In genomic region chr5:119750887-119751733, GRCh38 we compare ENCODE assay signal across 33 cellular contexts.
"Had no signal": no experiment of that assay in that cellular context is flagged by ENCODE, and none has a peak within 500 bp of the region (broad histone marks: within the 10 kb centered on the region; RNA-seq: fewer than 3 reads in every experiment).

No MANE protein-coding gene starts in this region.

- H3K27me3 Mint-ChIP-seq: activated CD4-positive, alpha-beta T cell treated with anti-CD3 and anti-CD28 coated beads, Interleukin-2, amount 10 ng/mL, durations not matched to agents 24 days and 14 days; activated naive CD4-positive, alpha-beta T cell treated with anti-CD3 and anti-CD28 coated beads, Interleukin-2, amount 10 ng/mL, durations not matched to agents 7 days and 5 days; activated naive CD8-positive, alpha-beta T cell treated with anti-CD3 and anti-CD28 coated beads, Interleukin-2, amount 10 ng/mL, durations not matched to agents 7 days and 5 days; dendritic cell treated with granulocyte-macrophage colony-stimulating factor and Interleukin-4, amounts not matched to agents 40 ng/mL and 50 ng/mL, for 4 days had no signal

- H3K4me3 Mint-ChIP-seq: activated CD4-positive, alpha-beta memory T cell treated with anti-CD3 and anti-CD28 coated beads for 36 hours; activated CD4-positive, alpha-beta T cell treated with anti-CD3 and anti-CD28 coated beads, Interleukin-2, amount 10 ng/mL, durations not matched to agents 24 days and 14 days; activated naive CD4-positive, alpha-beta T cell treated with anti-CD3 and anti-CD28 coated beads, Interleukin-2, amount 10 ng/mL, durations not matched to agents 7 days and 5 days; activated naive CD8-positive, alpha-beta T cell treated with anti-CD3 and anti-CD28 coated beads, Interleukin-2, amount 10 ng/mL, durations not matched to agents 7 days and 5 days; activated T-helper 1 cell treated with anti-CD3 and anti-CD28 coated beads, Interleukin-12 subunit alpha, Interleukin-12 subunit beta, Interleukin-2, Interleukin-4 antibody, amounts not matched to agents 30 ng/mL and 10 ng/mL and 1 ng/mL, durations not matched to agents 14 hours and 24 hours and 36 hours; brain; dendritic cell treated with granulocyte-macrophage colony-stimulating factor and Interleukin-4, amounts not matched to agents 40 ng/mL and 50 ng/mL, for 4 days; endodermal cell; natural killer cell; neural progenitor cell; stimulated activated naive B cell treated with anti-CD40 and anti-IgM and Interleukin-4, amounts not matched to agents 10 μg/mL and 1 μg/mL and 100 μg/mL, for 72 hours had no signal

- ATAC-seq: activated CD4-positive, CD25-positive, alpha-beta regulatory T cell treated with anti-CD3 and anti-CD28 coated beads, Interleukin-2, amount 50 U/mL, for 24 hours; gastrocnemius medialis; natural killer cell; psoas muscle; stimulated activated naive B cell treated with anti-CD40 and anti-IgM and Interleukin-4, amounts not matched to agents 10 μg/mL and 1 μg/mL and 100 μg/mL, for 72 hours had no signal

- DNase-seq: activated CD4-positive, alpha-beta memory T cell treated with anti-CD3 and anti-CD28 coated beads for 36 hours; activated CD4-positive, alpha-beta T cell treated with anti-CD3 and anti-CD28 coated beads, Interleukin-2, amount 10 ng/mL, durations not matched to agents 24 days and 14 days; activated CD8-positive, alpha-beta memory T cell treated with anti-CD3 and anti-CD28 coated beads, Interleukin-2, amount 50 U/mL, for 4 hours; activated gamma-delta T cell; activated naive CD4-positive, alpha-beta T cell treated with anti-CD3 and anti-CD28 coated beads, Interleukin-2, amount 10 ng/mL, durations not matched to agents 7 days and 5 days; activated naive CD8-positive, alpha-beta T cell treated with anti-CD3 and anti-CD28 coated beads, Interleukin-2, amount 10 ng/mL, durations not matched to agents 7 days and 5 days; activated T-cell treated with anti-CD3 and anti-CD28 coated beads, Interleukin-2, amount 50 U/mL, for 1 hour; central memory CD4-positive, alpha-beta T cell; endodermal cell; gastrocnemius medialis; glutamatergic neuron; left ventricle myocardium inferior; mesendoderm; natural killer cell; occipital lobe; psoas muscle; stimulated activated CD4-positive, alpha-beta T cell treated with anti-CD3 and anti-CD28 coated beads, Interleukin-1b, Interleukin-23, amount 100 ng/mL, for 48 hours; stimulated activated naive B cell treated with anti-CD40 and anti-IgM and Interleukin-4, amounts not matched to agents 10 μg/mL and 1 μg/mL and 100 μg/mL, for 72 hours; stomach; thyroid gland; WERI-Rb-1 had no signal

- H3K4me3 ChIP-seq: ascending aorta, gastrocnemius medialis, left ventricle myocardium inferior, lung, neural progenitor cell, psoas muscle, smooth muscle cell, stomach, thyroid gland, upper lobe of left lung, vagina had no signal

- H3K27ac Mint-ChIP-seq: activated CD4-positive, alpha-beta memory T cell treated with anti-CD3 and anti-CD28 coated beads for 36 hours; activated CD4-positive, alpha-beta T cell treated with anti-CD3 and anti-CD28 coated beads, Interleukin-2, amount 10 ng/mL, durations not matched to agents 24 days and 14 days; activated naive CD4-positive, alpha-beta T cell treated with anti-CD3 and anti-CD28 coated beads, Interleukin-2, amount 10 ng/mL, durations not matched to agents 7 days and 5 days; activated naive CD8-positive, alpha-beta T cell treated with anti-CD3 and anti-CD28 coated beads, Interleukin-2, amount 10 ng/mL, durations not matched to agents 7 days and 5 days; activated T-helper 1 cell treated with anti-CD3 and anti-CD28 coated beads, Interleukin-12 subunit alpha, Interleukin-12 subunit beta, Interleukin-2, Interleukin-4 antibody, amounts not matched to agents 30 ng/mL and 10 ng/mL and 1 ng/mL, durations not matched to agents 14 hours and 24 hours and 36 hours; brain; dendritic cell treated with granulocyte-macrophage colony-stimulating factor and Interleukin-4, amounts not matched to agents 40 ng/mL and 50 ng/mL, for 4 days; endodermal cell; natural killer cell; neural progenitor cell; stimulated activated naive B cell treated with anti-CD40 and anti-IgM and Interleukin-4, amounts not matched to agents 10 μg/mL and 1 μg/mL and 100 μg/mL, for 72 hours had no signal

- H3K9me3 Mint-ChIP-seq: activated CD4-positive, alpha-beta memory T cell treated with anti-CD3 and anti-CD28 coated beads for 36 hours; activated CD4-positive, alpha-beta T cell treated with anti-CD3 and anti-CD28 coated beads, Interleukin-2, amount 10 ng/mL, durations not matched to agents 24 days and 14 days; activated naive CD4-positive, alpha-beta T cell treated with anti-CD3 and anti-CD28 coated beads, Interleukin-2, amount 10 ng/mL, durations not matched to agents 7 days and 5 days; activated naive CD8-positive, alpha-beta T cell treated with anti-CD3 and anti-CD28 coated beads, Interleukin-2, amount 10 ng/mL, durations not matched to agents 7 days and 5 days; activated T-helper 1 cell treated with anti-CD3 and anti-CD28 coated beads, Interleukin-12 subunit alpha, Interleukin-12 subunit beta, Interleukin-2, Interleukin-4 antibody, amounts not matched to agents 30 ng/mL and 10 ng/mL and 1 ng/mL, durations not matched to agents 14 hours and 24 hours and 36 hours; stimulated activated naive B cell treated with anti-CD40 and anti-IgM and Interleukin-4, amounts not matched to agents 10 μg/mL and 1 μg/mL and 100 μg/mL, for 72 hours had no signal

- H3K36me3 ChIP-seq: ascending aorta, gastrocnemius medialis, left ventricle myocardium inferior, neural progenitor cell, stomach, thyroid gland, upper lobe of left lung, vagina, WERI-Rb-1 had no signal

- FAIRE-seq: islet of Langerhans, TTC549 had no signal

- H3K36me3 Mint-ChIP-seq: activated CD4-positive, alpha-beta memory T cell treated with anti-CD3 and anti-CD28 coated beads for 36 hours; activated naive CD4-positive, alpha-beta T cell treated with anti-CD3 and anti-CD28 coated beads, Interleukin-2, amount 10 ng/mL, durations not matched to agents 7 days and 5 days; activated naive CD8-positive, alpha-beta T cell treated with anti-CD3 and anti-CD28 coated beads, Interleukin-2, amount 10 ng/mL, durations not matched to agents 7 days and 5 days; brain; natural killer cell; stimulated activated naive B cell treated with anti-CD40 and anti-IgM and Interleukin-4, amounts not matched to agents 10 μg/mL and 1 μg/mL and 100 μg/mL, for 72 hours had no signal

- H3K27me3 ChIP-seq: ascending aorta, gastrocnemius medialis, neural progenitor cell, stomach, thyroid gland, upper lobe of left lung, vagina had no signal

- H3K4me1 Mint-ChIP-seq: activated CD4-positive, alpha-beta T cell treated with anti-CD3 and anti-CD28 coated beads, Interleukin-2, amount 10 ng/mL, durations not matched to agents 24 days and 14 days; activated naive CD4-positive, alpha-beta T cell treated with anti-CD3 and anti-CD28 coated beads, Interleukin-2, amount 10 ng/mL, durations not matched to agents 7 days and 5 days; activated naive CD8-positive, alpha-beta T cell treated with anti-CD3 and anti-CD28 coated beads, Interleukin-2, amount 10 ng/mL, durations not matched to agents 7 days and 5 days; brain; natural killer cell; neural progenitor cell; stimulated activated naive B cell treated with anti-CD40 and anti-IgM and Interleukin-4, amounts not matched to agents 10 μg/mL and 1 μg/mL and 100 μg/mL, for 72 hours had no signal
